Comparison of ENCODE assay signal across 11 cellular contexts in the genomic region with DNA sequence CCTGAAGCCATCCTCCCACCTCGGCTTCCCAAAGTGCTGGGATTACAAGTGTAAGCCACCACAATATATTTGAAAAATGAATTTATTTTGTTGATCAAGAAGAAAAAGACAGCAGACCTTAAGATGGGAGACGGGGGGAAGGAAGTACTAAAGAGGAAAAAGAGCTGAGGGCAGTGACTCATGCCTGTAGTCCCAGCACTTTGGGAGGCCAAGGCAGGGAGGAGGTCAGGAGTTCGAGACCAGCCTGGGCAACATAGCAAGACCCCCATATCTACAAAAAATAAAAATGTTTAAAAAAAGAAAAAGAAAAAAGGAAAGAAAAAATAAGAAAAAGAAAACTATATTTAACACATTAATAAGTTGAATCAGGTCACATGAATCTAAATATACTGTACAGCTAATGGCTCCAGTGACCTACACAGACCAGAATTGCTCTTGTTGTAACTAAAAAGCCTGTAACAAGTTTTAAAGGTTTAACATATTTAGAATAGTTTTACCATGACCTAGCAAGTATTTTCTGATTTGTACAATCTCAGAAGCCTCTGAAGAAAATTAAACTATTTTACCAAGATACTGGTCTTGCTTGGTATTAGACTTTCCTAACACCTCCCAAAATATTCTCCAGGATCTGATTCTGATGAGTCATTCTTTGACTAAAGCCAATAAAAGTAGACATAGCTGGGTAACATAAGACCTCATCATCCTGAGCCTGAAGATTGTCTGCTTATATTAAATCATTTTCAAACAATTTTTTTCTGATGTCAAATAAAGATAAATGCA. TPM values are rescaled to one million over a fixed set of nuclear protein-coding genes. Genes with fewer than 3 reads are reported as not detected.
DNase-seq lines count a peak whose midpoint lies in the region; ATAC-seq, FAIRE-seq and TF ChIP-seq lines count a peak whose summit lies in the region.
"Had no signal": no experiment of that assay in that cellular context is flagged by ENCODE, and none has a peak within 500 bp of the region (broad histone marks: within the 10 kb centered on the region; RNA-seq: fewer than 3 reads in every experiment).

No MANE protein-coding gene starts in this region.

- BruUV-seq in PC-9 (replicated peaks; lab: Mats Ljungman, UMichigan): no TSS peak

- H3F3A ChIP-seq in PC-9 (ENCODE audit: insufficient read depth, low read depth): peaks cover 23% of the 10 kb centered on the region

- H4K20me1 ChIP-seq in PC-9 (ENCODE audit: insufficient read depth): no peaks in the 10 kb centered on the region

- no peaks in the 10 kb centered on the region for H3K27me3 Mint-ChIP-seq in chondrocyte (ENCODE audit: low read depth)
- H3K27me3 Mint-ChIP-seq: T-helper 17 cell had no signal

- H3K79me2 ChIP-seq in PC-9 (ENCODE audit: low read depth): peaks cover 6% of the 10 kb centered on the region

- H2AFZ ChIP-seq in PC-9: no peak overlapping the region

- POLR2A ChIA-PET in PC-9 (lab: Charles Lee; ENCODE audit: unreplicated experiment): interaction anchor here (0.6 kb wide), 1 partner anchor 22 kb away, joined by 12 read pairs; no protein-coding TSS in a partner anchor

- CTCF ChIA-PET in PC-9 (lab: Charles Lee): no interaction called here

- H3K4me3 ChIP-seq in PC-9 (no peak overlapping the region), gastrocnemius medialis (no peak overlapping the region)

- ATAC-seq in gastrocnemius medialis (no peak), sciatic nerve (no peak), HG03175 (IDR thresholded peaks at IDR 0.05; ENCODE audit: unreplicated experiment) (no peak)
- ATAC-seq: T-helper 17 cell had no signal

- H3K4me1 Mint-ChIP-seq in chondrocyte (ENCODE audit: low read depth): peaks cover 26% of the 10 kb centered on the region

- H3K27ac ChIP-seq in PC-9 (peak overlapping the region; percentile 47), gastrocnemius medialis (peak overlapping the region; percentile 7 to 66 (median 58))

- FAIRE-seq in GM19239 (lab: Jason Lieb, UNC) (peak; percentile 74), D721Med (lab: Jason Lieb, UNC) (no peak)

- TF ChIP-seq CTCF in PC-9 (conservative IDR thresholded peaks at IDR 0.05) (no peak), chondrocyte (IDR thresholded peaks at IDR 0.05) (no peak), gastrocnemius medialis (IDR thresholded peaks at IDR 0.05 in 4 of 5, conservative IDR thresholded peaks at IDR 0.05 in 1 of 5) (no peak), D721Med (IDR thresholded peaks at IDR 0.05; ENCODE audit: insufficient read depth, missing control alignments) (no peak)

- no peak overlapping the region for H3K4me3 Mint-ChIP-seq in chondrocyte (ENCODE audit: unreplicated experiment)
- H3K4me3 Mint-ChIP-seq: T-helper 17 cell had no signal

- H3K27ac Mint-ChIP-seq in chondrocyte (ENCODE audit: unreplicated experiment): peak overlapping the region; percentile 87
- H3K27ac Mint-ChIP-seq: T-helper 17 cell had no signal

- peaks cover 18% of the 10 kb centered on the region for H3K4me1 ChIP-seq in PC-9 (replicated peaks; ENCODE audit: insufficient read depth)
- H3K4me1 ChIP-seq in gastrocnemius medialis: peaks cover 5 to 19% of the 10 kb centered on the region in 2 donors

- H3K9me3 ChIP-seq in PC-9 (ENCODE audit: insufficient read depth, low read depth) (no peaks in the 10 kb centered on the region), gastrocnemius medialis (no peaks in the 10 kb centered on the region)

- intact Hi-C loops in PC-9 (cut with micrococcal nuclease; ENCODE audit: unreplicated experiment): loop anchor here (1.0 kb wide), 1 partner anchor 17 kb away; no protein-coding TSS in a partner anchor
- intact Hi-C loops in gastrocnemius medialis (cut with DNase I; ENCODE audit: low total_unique reads): loop anchor here (10.0 kb wide), 1 partner anchor 1328 kb away; no protein-coding TSS in a partner anchor
- intact Hi-C loops in sciatic nerve (cut with DNase I): no loop called here

- no peaks in the 10 kb centered on the region for H3K36me3 Mint-ChIP-seq in chondrocyte (ENCODE audit: low read depth)

- no peaks in the 10 kb centered on the region for H3K9me2 ChIP-seq in PC-9 (ENCODE audit: insufficient read depth)

- DNase-seq in GM19239 (ENCODE audit: insufficient read length, low spot score): no peak
- peak in 1 of 2 experiments; percentile 57 for DNase-seq in PC-9
- DNase-seq in chondrocyte (ENCODE audit: low spot score): no peak
- DNase-seq in gastrocnemius medialis: no peak
- no peak for DNase-seq in sciatic nerve (ENCODE audit: low spot score)
- DNase-seq in D721Med (ENCODE audit: insufficient read length, low spot score): no peak
- DNase-seq: hippocampal formation; NCI-H1436 treated with DMSO at 0.1 percent for 48 hours; stimulated activated CD4-positive, alpha-beta T cell treated with anti-CD3 and anti-CD28 coated beads, Interleukin-4, amount 100 ng/mL, for 24 hours; T-helper 17 cell had no signal

- no peak overlapping the region; the same call in 1 of the 2 replicates for H3K4me2 ChIP-seq in PC-9

- in situ Hi-C loops in gastrocnemius medialis (cut with MboI; ENCODE audit: low sequenced_read_pairs in 4 of 4): no loop called here

- H3K9me3 Mint-ChIP-seq in chondrocyte (ENCODE audit: low read depth): no peaks in the 10 kb centered on the region

- TF ChIP-seq POLR2A in gastrocnemius medialis (IDR thresholded peaks at IDR 0.05): no peak

- H3K36me3 ChIP-seq in PC-9 (ENCODE audit: low read depth) (no peaks in the 10 kb centered on the region), gastrocnemius medialis (no peaks in the 10 kb centered on the region)

- H3K27me3 ChIP-seq in PC-9 (ENCODE audit: insufficient read depth, low read depth): no peaks in the 10 kb centered on the region
- no peaks in the 10 kb centered on the region for H3K27me3 ChIP-seq in gastrocnemius medialis

RNA-seq across cellular contexts. Expression of gene AKIRIN2, which starts 4.3 kb away (rescaled TPM):
- 34.7 and 48.3 TPM in 2 replicates for total RNA-seq in PC-9 (2021)
- 36.6 to 40.0 TPM (median 40.0 TPM) in 3 replicates for total RNA-seq in chondrocyte
- 10 to 100 TPM; 25.6 to 44.5 (median 33.1) TPM for total RNA-seq in gastrocnemius medialis
- total RNA-seq in sciatic nerve: 49.0 TPM
